26 cellular contexts compared by ENCODE assay signal in the genomic region with DNA sequence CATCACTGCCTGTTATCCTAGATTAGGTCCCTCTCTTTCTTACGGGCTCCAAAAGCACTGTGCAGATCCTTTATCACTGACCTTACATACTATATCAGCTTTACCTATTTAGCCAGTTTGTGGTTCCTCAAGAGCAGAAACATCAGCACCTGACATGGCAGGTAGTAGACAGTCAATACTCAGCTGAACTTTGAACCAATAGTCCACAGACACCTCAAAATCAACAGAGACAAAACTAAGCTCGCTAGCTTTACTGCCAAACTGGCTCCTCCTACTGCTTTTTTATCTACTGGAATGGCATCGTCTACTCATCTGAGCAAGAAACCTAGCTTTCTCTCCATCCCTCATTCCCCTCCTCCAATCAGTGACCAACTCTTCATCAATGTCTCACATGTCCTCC. TPM values are rescaled to one million over a fixed set of nuclear protein-coding genes. Genes with fewer than 3 reads are reported as not detected.
DNase-seq lines count a peak whose midpoint lies in the region; ATAC-seq, FAIRE-seq and TF ChIP-seq lines count a peak whose summit lies in the region.
"Had no signal": no experiment of that assay in that cellular context is flagged by ENCODE, and none has a peak within 500 bp of the region (broad histone marks: within the 10 kb centered on the region; RNA-seq: fewer than 3 reads in every experiment).

No MANE protein-coding gene starts in this region.

- RAD21 ChIA-PET in GM12878 (lab: Charles Lee; ENCODE audit: unreplicated experiment), result no interaction called here

- no peak overlapping the region for H2AFZ ChIP-seq in GM12878 (ENCODE audit: control insufficient read depth, low read depth, low read length)

- peaks cover 6 to 58% of the 10 kb centered on the region in 2 donors for H3K27me3 Mint-ChIP-seq in CD8-positive, alpha-beta memory T cell

- TF ChIP-seq CTCF in GM12878 (IDR thresholded peaks at IDR 0.05 in 2 of 3, conservative IDR thresholded peaks at IDR 0.05 in 1 of 3; ENCODE audit: control insufficient read depth in 2 of 3, extremely low read depth in 1 of 3, insufficient read depth in 1 of 3, low read depth in 3 of 3, low read length in 3 of 3) (no peak), right lobe of liver (IDR thresholded peaks at IDR 0.05) (no peak), ascending aorta (IDR thresholded peaks at IDR 0.05) (no peak)

- no peak for TF ChIP-seq RAD21 in GM12878 (IDR thresholded peaks at IDR 0.05; ENCODE audit: insufficient read depth, low read depth, low read length)

- FAIRE-seq in GM12878 (lab: Jason Lieb, UNC) (peak; percentile 52), urothelium cell line (lab: Jason Lieb, UNC) (peak; percentile 23)
- FAIRE-seq: A549, GM19239 had no signal

- no peak overlapping the region for H3K9ac ChIP-seq in GM12878 (ENCODE audit: control insufficient read depth, insufficient read depth, low read length)
- H3K9ac ChIP-seq: BLaER1 treated with 17β-estradiol and CSF1 and Interleukin-3, amounts not matched to agents 10 nM and 100 nM had no signal

- WGBS in GM12878 (ENCODE audit: insufficient coverage, insufficient replicate concordance, low lambda C conversion rate, missing lambda C conversion rate), result 59% methylated on average over 3 of the region's 3 CpGs
- WGBS in right lobe of liver (ENCODE audit: insufficient coverage, low coverage, low lambda C conversion rate, missing lambda C conversion rate), result 26% methylated on average over 3 of the region's 3 CpGs

- no peak overlapping the region for H3K27ac Mint-ChIP-seq in CD8-positive, alpha-beta memory T cell
- H3K27ac Mint-ChIP-seq: CD14-positive monocyte; CD4-positive, alpha-beta T cell had no signal

- no TSS peak for BruUV-seq in GM12878 (replicated peaks; lab: Mats Ljungman, UMichigan)

- no peaks in the 10 kb centered on the region for H4K20me1 ChIP-seq in GM12878 (ENCODE audit: control insufficient read depth, insufficient read depth)
- H4K20me1 ChIP-seq: BLaER1 treated with 17β-estradiol and CSF1 and Interleukin-3, amounts not matched to agents 10 nM and 100 nM had no signal

- intact Hi-C loops in GM12878 (cut with micrococcal nuclease; ENCODE audit: unreplicated experiment), result no loop called here
- intact Hi-C loops in right lobe of liver (cut with DNase I), result no loop called here
- intact Hi-C loops in ascending aorta (cut with DNase I), result no loop called here

- no peak for TF ChIP-seq EP300 in GM12878 (IDR thresholded peaks at IDR 0.05; ENCODE audit: borderline replicate concordance in 1 of 2, control insufficient read depth in 1 of 2, low read depth in 2 of 2, low read length in 2 of 2)

- H3K4me2 ChIP-seq in GM12878 (ENCODE audit: control insufficient read depth, insufficient read depth), result no peak overlapping the region
- H3K4me2 ChIP-seq: A549; BLaER1 treated with 17β-estradiol and CSF1 and Interleukin-3, amounts not matched to agents 10 nM and 100 nM had no signal

- H3K36me3 ChIP-seq in GM12878 (ENCODE audit: control insufficient read depth in 2 of 2, insufficient read depth in 2 of 2, low read length in 1 of 2) (no peaks in the 10 kb centered on the region), right lobe of liver (no peaks in the 10 kb centered on the region), ascending aorta (no peaks in the 10 kb centered on the region)
- no peaks in the 10 kb centered on the region for H3K36me3 ChIP-seq in CD8-positive, alpha-beta memory T cell (ENCODE audit: insufficient read depth, low read length)
- H3K36me3 ChIP-seq: BE2C; BLaER1 treated with 17β-estradiol and CSF1 and Interleukin-3, amounts not matched to agents 10 nM and 100 nM had no signal

- ATAC-seq in GM12878, result no peak
- peak; percentile 65 for ATAC-seq in left lobe of liver
- peak; percentile 57 to 90 (median 80) for ATAC-seq in right lobe of liver
- ATAC-seq: A549 had no signal

- H3K4me3 Mint-ChIP-seq in CD8-positive, alpha-beta memory T cell, result no peak overlapping the region
- H3K4me3 Mint-ChIP-seq: CD14-positive monocyte; CD4-positive, alpha-beta T cell had no signal

- H3K79me2 ChIP-seq in GM12878 (ENCODE audit: control insufficient read depth, insufficient read depth, low read length), result no peaks in the 10 kb centered on the region

- H3K27ac ChIP-seq in GM12878 (ENCODE audit: control insufficient read depth, insufficient read depth), result no peak overlapping the region
- no peak overlapping the region for H3K27ac ChIP-seq in right lobe of liver
- no peak overlapping the region for H3K27ac ChIP-seq in CD8-positive, alpha-beta memory T cell (ENCODE audit: low read depth, low read length)
- H3K27ac ChIP-seq in ascending aorta, result no peak overlapping the region
- H3K27ac ChIP-seq: A549; BLaER1 treated with 17β-estradiol and CSF1 and Interleukin-3, amounts not matched to agents 10 nM and 100 nM had no signal

- H3K4me1 Mint-ChIP-seq in CD8-positive, alpha-beta memory T cell, result no peaks in the 10 kb centered on the region
- H3K4me1 Mint-ChIP-seq: CD14-positive monocyte had no signal

- no peaks in the 10 kb centered on the region for H3K36me3 Mint-ChIP-seq in CD8-positive, alpha-beta memory T cell
- H3K36me3 Mint-ChIP-seq: CD14-positive monocyte had no signal

- SMC1A ChIA-PET in GM12878 (lab: Charles Lee; ENCODE audit: uncharacterized antibody, unreplicated experiment), result interaction anchor here (0.7 kb wide), 1 partner anchor 37 kb away, joined by 3 read pairs; no protein-coding TSS in a partner anchor

- TF ChIP-seq POLR2A in GM12878 (IDR thresholded peaks at IDR 0.05; ENCODE audit: low read depth, low read length) (no peak), right lobe of liver (IDR thresholded peaks at IDR 0.05) (no peak)

- H3K4me1 ChIP-seq in GM12878 (ENCODE audit: control insufficient read depth, insufficient read depth, low read length) (peaks cover 14% of the 10 kb centered on the region), right lobe of liver (no peaks in the 10 kb centered on the region), ascending aorta (no peaks in the 10 kb centered on the region)
- H3K4me1 ChIP-seq in CD8-positive, alpha-beta memory T cell (ENCODE audit: insufficient read depth, low read length), result no peaks in the 10 kb centered on the region
- H3K4me1 ChIP-seq: A549; BE2C; BLaER1 treated with 17β-estradiol and CSF1 and Interleukin-3, amounts not matched to agents 10 nM and 100 nM had no signal

- in situ Hi-C loops in GM12878 (cut with MboI), result no loop called here

- no peaks in the 10 kb centered on the region for H3K9me3 Mint-ChIP-seq in CD8-positive, alpha-beta memory T cell
- H3K9me3 Mint-ChIP-seq: CD4-positive, alpha-beta T cell had no signal

- no peak overlapping the region for H3K4me3 ChIP-seq in GM12878
- H3K4me3 ChIP-seq in right lobe of liver, result no peak overlapping the region
- H3K4me3 ChIP-seq in CD8-positive, alpha-beta memory T cell (ENCODE audit: low read length), result no peak overlapping the region
- H3K4me3 ChIP-seq in ascending aorta, result no peak overlapping the region
- H3K4me3 ChIP-seq: A549; BLaER1 treated with 17β-estradiol and CSF1 and Interleukin-3, amounts not matched to agents 10 nM and 100 nM had no signal

- H3K27me3 ChIP-seq in GM12878 (replicated peaks in 1 of 2; ENCODE audit: control insufficient read depth in 2 of 2, insufficient read depth in 2 of 2, low read length in 1 of 2) (no peaks in the 10 kb centered on the region), right lobe of liver (no peaks in the 10 kb centered on the region), ascending aorta (no peaks in the 10 kb centered on the region)
- peaks cover 4% of the 10 kb centered on the region for H3K27me3 ChIP-seq in CD8-positive, alpha-beta memory T cell (ENCODE audit: insufficient read depth, low read length, poor library complexity, severe bottlenecking)
- H3K27me3 ChIP-seq: BLaER1 treated with 17β-estradiol and CSF1 and Interleukin-3, amounts not matched to agents 10 nM and 100 nM had no signal

- DNase-seq in GM12878 (ENCODE audit: low read depth, low spot score), result no peak
- DNase-seq in left lobe of liver (ENCODE audit: low spot score), result no peak
- DNase-seq in right lobe of liver, result no peak
- DNase-seq in urothelium cell line (ENCODE audit: low spot score), result no peak
- DNase-seq in NCI-H2227 (lab: John Stamatoyannopoulos, UW; ENCODE audit: unreplicated experiment), result no peak
- DNase-seq in CD8-positive, alpha-beta memory T cell, result no peak
- no peak for DNase-seq in ascending aorta (ENCODE audit: low spot score in 2 of 2)
- DNase-seq: 8988T; ACHN; AML-193; BE2C; Calu3; CD4-positive, alpha-beta T cell; COR-L47; DMS53; DMS79 treated with DMSO at 0.1 percent for 48 hours; GF-D8; GOT3; H7; HCEC 1CT had no signal

- POLR2A ChIA-PET in GM12878 (lab: Charles Lee), result interaction anchor here (1.0 kb wide), 1 partner anchor 11 kb away, joined by 3 read pairs; no protein-coding TSS in a partner anchor
- POLR2A ChIA-PET in CD8-positive, alpha-beta memory T cell (lab: Charles Lee), result no interaction called here

- CTCF ChIA-PET in GM12878 (lab: Yijun Ruan, JAX), result no interaction called here
- CTCF ChIA-PET in CD8-positive, alpha-beta memory T cell (lab: Charles Lee), result interaction anchor here (1.4 kb wide), 1 partner anchor 18 kb away, joined by 3 read pairs; no protein-coding TSS in a partner anchor

- H3K9me3 ChIP-seq in GM12878 (replicated peaks; ENCODE audit: control insufficient read depth, insufficient read depth, low read length), result no peaks in the 10 kb centered on the region; the same call in 2 of the 3 replicates
- H3K9me3 ChIP-seq in right lobe of liver, result no peaks in the 10 kb centered on the region
- no peaks in the 10 kb centered on the region for H3K9me3 ChIP-seq in CD8-positive, alpha-beta memory T cell (ENCODE audit: low read length)
- H3K9me3 ChIP-seq in ascending aorta, result no peaks in the 10 kb centered on the region
- H3K9me3 ChIP-seq: A549, BE2C had no signal

RNA-seq across cellular contexts. Expression of a gene that starts 5.6 kb away (rescaled TPM):
- total RNA-seq in GM12878 (2013; cell fraction: nucleolus; rRNA removed), result not detected in 2 replicates
- total RNA-seq in GM12878 (2014; rRNA removed) (not detected in 2 replicates), GM12878 (2014; rRNA removed; fragmentation: Illumina TruSeq; extraction: Trizol) (not detected in 2 replicates), GM12878 (2021) (not detected in 2 replicates), left lobe of liver (not detected), right lobe of liver (not detected), ascending aorta (not detected)
- not detected for polyA plus RNA-seq in GM12878 (2011; ENCODE audit: low read depth)
- polyA plus RNA-seq in GM12878 (2011; rRNA removed) (not detected in 2 replicates), GM12878 (2014; fragmentation: Illumina TruSeq; extraction: Trizol) (not detected in 2 replicates), GM12878 (2014; fragmentation: Nextera tagmentation; extraction: Ambion mirVana) (not detected), GM12878 (2014; rRNA removed) (not detected in 2 replicates), GM12878 (2016; fragmentation: Nextera tagmentation; extraction: Ambion mirVana) (not detected)
- not detected in 2 replicates for polyA plus RNA-seq in GM12878 (2011; cell fraction: cytosol; rRNA removed)
- not detected in 2 replicates for polyA plus RNA-seq in GM12878 (2011; cell fraction: nucleus; rRNA removed)
- polyA plus RNA-seq in GM12878 (2012), result not detected in 2 replicates
- polyA minus RNA-seq in GM12878 (2011; rRNA and poly(A)+ RNA removed), result not detected in 2 replicates
- polyA minus RNA-seq in GM12878 (2011; cell fraction: cytosol; rRNA and poly(A)+ RNA removed), result not detected in 2 replicates
- polyA minus RNA-seq in GM12878 (2011; cell fraction: nucleus; rRNA and poly(A)+ RNA removed), result not detected in 2 replicates
- under 1 TPM; 0.51 to 0.63 TPM for total RNA-seq in CD8-positive, alpha-beta memory T cell
- not detected for polyA plus RNA-seq in CD8-positive, alpha-beta memory T cell
- total RNA-seq: Calu3, Daoy, G401 had no signal
- polyA plus RNA-seq: A549, CD14-positive monocyte had no signal

RNA-seq across cellular contexts. Expression of a gene that starts 52.5 kb away (rescaled TPM):
- total RNA-seq in GM12878 (2013; cell fraction: nucleolus; rRNA removed), result not detected in 2 replicates
- total RNA-seq in GM12878 (2014; rRNA removed) (not detected in 2 replicates), GM12878 (2014; rRNA removed; fragmentation: Illumina TruSeq; extraction: Trizol) (not detected in 2 replicates), GM12878 (2021) (not detected in 2 replicates), left lobe of liver (not detected), right lobe of liver (not detected), ascending aorta (not detected)
- polyA plus RNA-seq in GM12878 (2011; ENCODE audit: low read depth), result not detected
- polyA plus RNA-seq in GM12878 (2011; rRNA removed) (not detected in 2 replicates), GM12878 (2014; fragmentation: Illumina TruSeq; extraction: Trizol) (not detected in 2 replicates), GM12878 (2014; fragmentation: Nextera tagmentation; extraction: Ambion mirVana) (not detected), GM12878 (2014; rRNA removed) (not detected in 2 replicates), GM12878 (2016; fragmentation: Nextera tagmentation; extraction: Ambion mirVana) (under 1 TPM in 1 of 2 experiments, not detected in 1; 0.20 TPM)
- polyA plus RNA-seq in GM12878 (2011; cell fraction: cytosol; rRNA removed), result not detected in 2 replicates
- polyA plus RNA-seq in GM12878 (2011; cell fraction: nucleus; rRNA removed), result not detected in 2 replicates
- not detected in 2 replicates for polyA plus RNA-seq in GM12878 (2012)
- not detected in 2 replicates for polyA minus RNA-seq in GM12878 (2011; rRNA and poly(A)+ RNA removed)
- polyA minus RNA-seq in GM12878 (2011; cell fraction: cytosol; rRNA and poly(A)+ RNA removed), result not detected in 2 replicates
- not detected in 2 replicates for polyA minus RNA-seq in GM12878 (2011; cell fraction: nucleus; rRNA and poly(A)+ RNA removed)
- 1 to 10 TPM in 1 of 2 experiments, under 1 TPM in 1; 0.84 to 2.3 TPM for total RNA-seq in CD8-positive, alpha-beta memory T cell
- not detected for polyA plus RNA-seq in CD8-positive, alpha-beta memory T cell
- total RNA-seq: Calu3; CD4-positive, alpha-beta T cell; Daoy; G401; H7 had no signal
- polyA plus RNA-seq: A549, CD14-positive monocyte had no signal
